Comparison of ENCODE assay signal across 1 cellular context in the genomic region with DNA sequence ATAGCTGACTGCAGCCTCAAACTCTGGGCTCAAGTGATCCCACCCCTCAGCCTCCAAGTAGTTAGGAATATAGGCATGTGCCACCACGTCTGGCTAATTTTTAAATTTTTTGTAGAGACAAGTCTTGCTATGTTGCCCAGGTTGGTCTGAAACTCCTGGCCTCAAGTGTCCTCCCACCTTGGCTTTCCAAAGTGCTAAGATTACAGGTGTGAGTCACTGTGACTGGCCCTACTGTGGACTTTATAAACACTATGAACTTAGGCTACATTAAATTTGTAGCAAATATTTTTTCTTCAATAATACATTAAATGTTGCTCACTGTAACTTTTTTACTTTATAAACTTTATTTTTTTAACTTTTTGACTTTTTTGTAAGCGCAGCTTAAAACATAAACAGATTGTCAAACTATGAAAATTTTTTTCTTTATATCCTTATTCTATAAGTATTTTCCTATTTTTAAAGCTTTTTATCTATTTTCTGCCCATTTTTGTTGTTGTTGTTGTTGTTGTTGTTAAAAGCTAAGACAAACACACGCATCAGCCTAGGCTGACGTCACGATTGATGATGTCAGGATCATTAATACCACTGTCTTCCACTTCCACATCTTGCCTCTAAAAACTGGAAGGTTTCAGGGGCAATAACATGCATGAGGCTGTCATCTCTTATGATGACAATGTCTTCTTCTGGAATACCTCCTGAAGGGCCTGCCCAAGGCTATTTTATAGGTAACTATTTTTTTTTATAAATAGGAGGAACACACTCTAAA.
TF ChIP-seq lines count a peak whose summit lies in the region.

No MANE protein-coding gene starts in this region.

TF ChIP-seq in IMR-90, 13 proteins besides CTCF, POLR2A, EP300 and RAD21:
- TF ChIP-seq, protein P1, sequence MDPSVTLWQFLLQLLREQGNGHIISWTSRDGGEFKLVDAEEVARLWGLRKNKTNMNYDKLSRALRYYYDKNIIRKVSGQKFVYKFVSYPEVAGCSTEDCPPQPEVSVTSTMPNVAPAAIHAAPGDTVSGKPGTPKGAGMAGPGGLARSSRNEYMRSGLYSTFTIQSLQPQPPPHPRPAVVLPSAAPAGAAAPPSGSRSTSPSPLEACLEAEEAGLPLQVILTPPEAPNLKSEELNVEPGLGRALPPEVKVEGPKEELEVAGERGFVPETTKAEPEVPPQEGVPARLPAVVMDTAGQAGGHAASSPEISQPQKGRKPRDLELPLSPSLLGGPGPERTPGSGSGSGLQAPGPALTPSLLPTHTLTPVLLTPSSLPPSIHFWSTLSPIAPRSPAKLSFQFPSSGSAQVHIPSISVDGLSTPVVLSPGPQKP (IDR thresholded peaks at IDR 0.05; ENCODE audit: borderline replicate concordance, low read depth, low read length) = no peak
- TF ChIP-seq CEBPB (IDR thresholded peaks at IDR 0.05; ENCODE audit: low read depth, low read length) = no peak
- no peak for TF ChIP-seq MAFK (IDR thresholded peaks at IDR 0.05; ENCODE audit: low read depth, low read length)
- TF ChIP-seq RCOR1 (IDR thresholded peaks at IDR 0.05; ENCODE audit: insufficient replicate concordance, low read length) = no peak
- TF ChIP-seq MXI1 (IDR thresholded peaks at IDR 0.05; ENCODE audit: borderline replicate concordance, low read depth, low read length) = no peak
- no peak for TF ChIP-seq CHD1 (IDR thresholded peaks at IDR 0.05; ENCODE audit: low read depth, low read length)
- TF ChIP-seq SMC3 (IDR thresholded peaks at IDR 0.05; ENCODE audit: low read depth, low read length) = no peak
- no peak for TF ChIP-seq RFX5 (IDR thresholded peaks at IDR 0.05; ENCODE audit: low read depth, low read length)
- TF ChIP-seq BHLHE40 (IDR thresholded peaks at IDR 0.05; ENCODE audit: low read depth, low read length) = no peak
- no peak for TF ChIP-seq FOS (IDR thresholded peaks at IDR 0.05; ENCODE audit: low read depth, low read length)
- no peak for TF ChIP-seq NFE2L2 (IDR thresholded peaks at IDR 0.05; ENCODE audit: low read depth, low read length)
